Comparison of ENCODE assay signal across 9 cellular contexts in the genomic region with DNA sequence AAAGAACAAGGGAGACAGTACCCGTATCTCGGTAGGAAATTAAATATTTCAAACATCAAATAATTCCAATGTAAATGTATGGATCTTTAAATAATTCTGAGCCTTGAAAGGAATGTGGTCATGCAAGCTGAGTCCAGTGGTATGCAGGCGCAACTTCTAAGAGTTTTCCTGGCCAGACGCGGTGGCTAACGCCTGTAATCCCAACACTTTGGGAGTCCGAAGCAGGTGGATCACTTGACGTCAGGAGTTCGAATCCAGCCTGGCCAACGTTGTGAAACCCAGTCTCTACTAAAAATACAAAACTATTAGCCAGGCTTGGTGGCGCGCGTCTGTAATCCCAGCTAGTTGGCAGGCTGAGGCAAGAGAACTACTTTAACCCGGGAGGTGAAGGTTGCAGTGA. TPM values are rescaled to one million over a fixed set of nuclear protein-coding genes. Genes with fewer than 3 reads are reported as not detected.
A peak's percentile ranks its signal among the peaks of the same experiment; 100 is the strongest.
DNase-seq lines count a peak whose midpoint lies in the region; ATAC-seq and TF ChIP-seq lines count a peak whose summit lies in the region.
"Had no signal": no experiment of that assay in that cellular context is flagged by ENCODE, and none has a peak within 500 bp of the region (broad histone marks: within the 10 kb centered on the region; RNA-seq: fewer than 3 reads in every experiment).

No MANE protein-coding gene starts in this region.

- peaks cover 17% of the 10 kb centered on the region for H3K36me3 Mint-ChIP-seq in T-helper 1 cell treated with Interleukin-12 subunit alpha and Interleukin-12 subunit beta and Interleukin-4 antibody, amounts not matched to agents 30 μg/mL and 1 μg/mL, for 36 hours (ENCODE audit: low read depth)
- H3K36me3 Mint-ChIP-seq in activated B cell treated with CpG ODN at 0.5 μM for 24 hours (ENCODE audit: low read depth) (peaks cover 27% of the 10 kb centered on the region), glutamatergic neuron (ENCODE audit: unreplicated experiment) (peaks cover 22% of the 10 kb centered on the region)
- peaks cover 26% of the 10 kb centered on the region for H3K36me3 Mint-ChIP-seq in stimulated activated memory B cell treated with anti-CD40 and anti-IgM and Interleukin-4, amounts not matched to agents 10 μg/mL and 1 μg/mL and 100 μg/mL, for 72 hours

- H3K27ac Mint-ChIP-seq in T-helper 1 cell treated with Interleukin-12 subunit alpha and Interleukin-12 subunit beta and Interleukin-4 antibody, amounts not matched to agents 30 μg/mL and 1 μg/mL, for 36 hours = no peak overlapping the region
- H3K27ac Mint-ChIP-seq in activated B cell treated with CpG ODN at 0.5 μM for 24 hours (no peak overlapping the region), glutamatergic neuron (ENCODE audit: unreplicated experiment) (peak overlapping the region; percentile 75)
- H3K27ac Mint-ChIP-seq in stimulated activated memory B cell treated with anti-CD40 and anti-IgM and Interleukin-4, amounts not matched to agents 10 μg/mL and 1 μg/mL and 100 μg/mL, for 72 hours = no peak overlapping the region

- no peaks in the 10 kb centered on the region for H3K9me3 ChIP-seq in BE2C

- H3K36me3 ChIP-seq in BE2C = no peaks in the 10 kb centered on the region

- H3K27me3 ChIP-seq in BE2C = no peaks in the 10 kb centered on the region

- H3K4me1 ChIP-seq in BE2C = no peaks in the 10 kb centered on the region

- no peak for ATAC-seq in activated B cell treated with CpG ODN at 0.5 μM for 24 hours (ENCODE audit: low read depth)
- no peak for ATAC-seq in stimulated activated memory B cell treated with anti-CD40 and anti-IgM and Interleukin-4, amounts not matched to agents 10 μg/mL and 1 μg/mL and 100 μg/mL, for 72 hours

- DNase-seq in T-helper 1 cell = no peak
- no peak for DNase-seq in activated B cell treated with CpG ODN at 0.5 μM for 24 hours
- no peak for DNase-seq in glutamatergic neuron
- no peak for DNase-seq in SKM-1 treated with dmso at 0.1 percent for 144 hours (lab: John Stamatoyannopoulos, UW; ENCODE audit: unreplicated experiment)
- DNase-seq in NCI-H2029 treated with DMSO at 0.1 percent for 48 hours (lab: John Stamatoyannopoulos, UW) = no peak
- no peak for DNase-seq in BE2C
- DNase-seq: cortex of kidney had no signal

- H3K9me3 Mint-ChIP-seq in T-helper 1 cell treated with Interleukin-12 subunit alpha and Interleukin-12 subunit beta and Interleukin-4 antibody, amounts not matched to agents 30 μg/mL and 1 μg/mL, for 36 hours = peaks cover 43% of the 10 kb centered on the region
- H3K9me3 Mint-ChIP-seq in activated B cell treated with CpG ODN at 0.5 μM for 24 hours = peaks cover 19% of the 10 kb centered on the region
- peaks cover 10% of the 10 kb centered on the region for H3K9me3 Mint-ChIP-seq in glutamatergic neuron (ENCODE audit: unreplicated experiment)
- H3K9me3 Mint-ChIP-seq in stimulated activated memory B cell treated with anti-CD40 and anti-IgM and Interleukin-4, amounts not matched to agents 10 μg/mL and 1 μg/mL and 100 μg/mL, for 72 hours = peaks cover 15% of the 10 kb centered on the region

- POLR2A ChIA-PET in activated B cell treated with CpG ODN at 0.5 μM for 24 hours (lab: Charles Lee) = interaction anchor here (0.6 to 1.0 kb wide), 2 partner anchors 198 to 963 kb away, joined by 4 to 5 read pairs; a partner anchor contains a TSS

- H3K4me3 ChIP-seq in BE2C (ENCODE audit: low read depth, low read length) = no peak overlapping the region

- no peaks in the 10 kb centered on the region for H3K27me3 Mint-ChIP-seq in T-helper 1 cell treated with Interleukin-12 subunit alpha and Interleukin-12 subunit beta and Interleukin-4 antibody, amounts not matched to agents 30 μg/mL and 1 μg/mL, for 36 hours (ENCODE audit: low read depth)
- H3K27me3 Mint-ChIP-seq in activated B cell treated with CpG ODN at 0.5 μM for 24 hours (peaks cover 7% of the 10 kb centered on the region), glutamatergic neuron (ENCODE audit: unreplicated experiment) (peaks cover 4% of the 10 kb centered on the region)
- H3K27me3 Mint-ChIP-seq in stimulated activated memory B cell treated with anti-CD40 and anti-IgM and Interleukin-4, amounts not matched to agents 10 μg/mL and 1 μg/mL and 100 μg/mL, for 72 hours = peaks cover 9% of the 10 kb centered on the region

- intact Hi-C loops in activated B cell treated with CpG ODN at 0.5 μM for 24 hours (cut with micrococcal nuclease) = loop anchor here (2.0 to 10.0 kb wide), 5 partner anchors 62 to 1038 kb away; a partner anchor contains a TSS

- peaks cover 6% of the 10 kb centered on the region for H3K4me1 Mint-ChIP-seq in T-helper 1 cell treated with Interleukin-12 subunit alpha and Interleukin-12 subunit beta and Interleukin-4 antibody, amounts not matched to agents 30 μg/mL and 1 μg/mL, for 36 hours (ENCODE audit: low read depth)
- peaks cover 32% of the 10 kb centered on the region for H3K4me1 Mint-ChIP-seq in activated B cell treated with CpG ODN at 0.5 μM for 24 hours
- H3K4me1 Mint-ChIP-seq in glutamatergic neuron (ENCODE audit: low read depth, unreplicated experiment) = peaks cover 2% of the 10 kb centered on the region
- H3K4me1 Mint-ChIP-seq in stimulated activated memory B cell treated with anti-CD40 and anti-IgM and Interleukin-4, amounts not matched to agents 10 μg/mL and 1 μg/mL and 100 μg/mL, for 72 hours = peaks cover 26% of the 10 kb centered on the region

- TF ChIP-seq CTCF in activated B cell treated with CpG ODN at 0.5 μM for 24 hours (IDR thresholded peaks at IDR 0.05) (no peak), glutamatergic neuron (IDR thresholded peaks at IDR 0.05; ENCODE audit: partially characterized antibody, unreplicated experiment) (no peak), BE2C (IDR thresholded peaks at IDR 0.05; ENCODE audit: low read depth, low read length) (no peak)

- CTCF ChIA-PET in activated B cell treated with CpG ODN at 0.5 μM for 24 hours (lab: Charles Lee) = no interaction called here

- H3K4me3 Mint-ChIP-seq in T-helper 1 cell treated with Interleukin-12 subunit alpha and Interleukin-12 subunit beta and Interleukin-4 antibody, amounts not matched to agents 30 μg/mL and 1 μg/mL, for 36 hours = peak overlapping the region; percentile 88
- H3K4me3 Mint-ChIP-seq in activated B cell treated with CpG ODN at 0.5 μM for 24 hours = peak overlapping the region; percentile 95
- H3K4me3 Mint-ChIP-seq in glutamatergic neuron (ENCODE audit: unreplicated experiment) = peak overlapping the region; percentile 90
- H3K4me3 Mint-ChIP-seq in stimulated activated memory B cell treated with anti-CD40 and anti-IgM and Interleukin-4, amounts not matched to agents 10 μg/mL and 1 μg/mL and 100 μg/mL, for 72 hours = peak overlapping the region; percentile 79

RNA-seq across cellular contexts. Expression of a gene that starts 1.1 kb away (rescaled TPM):
- 11.6 and 11.9 TPM in 2 replicates for total RNA-seq in activated B cell treated with CpG ODN at 0.5 μM for 24 hours
- total RNA-seq in glutamatergic neuron (ENCODE audit: unreplicated experiment) = 8.5 TPM
- 0.83 TPM for polyA plus RNA-seq in BE2C (2012; ENCODE audit: insufficient read depth, insufficient read length, low read depth)

RNA-seq across cellular contexts. Expression of a gene that starts 33.0 kb away (rescaled TPM):
- total RNA-seq in activated B cell treated with CpG ODN at 0.5 μM for 24 hours (28.9 and 37.4 TPM in 2 replicates), glutamatergic neuron (ENCODE audit: unreplicated experiment) (8.2 TPM)
- polyA plus RNA-seq in BE2C (2012; ENCODE audit: insufficient read depth, insufficient read length, low read depth) = 0.46 TPM
